ENCODE assay signal across 1 cellular context in genomic region chr19:18280247-18281081, GRCh38.
TF ChIP-seq lines count a peak whose summit lies in the region.

No MANE protein-coding gene starts in this region.

TF ChIP-seq in GM12878, 131 proteins besides CTCF, POLR2A, EP300 and RAD21:
- TF ChIP-seq CBX5 (IDR thresholded peaks at IDR 0.05; ENCODE audit: low read depth) = no peak
- TF ChIP-seq PBX3 (IDR thresholded peaks at IDR 0.05; ENCODE audit: insufficient replicate concordance, low read depth, low read length) = peak; percentile 32
- no peak for TF ChIP-seq CBFB (IDR thresholded peaks at IDR 0.05; ENCODE audit: low read depth)
- TF ChIP-seq SMAD5 (IDR thresholded peaks at IDR 0.05; ENCODE audit: low read depth) = 0 out of 2 replicates have a peak, but pooled peaks have one; percentile 42
- peak; percentile 44; the same call in 1 of the 2 replicates for TF ChIP-seq PKNOX1 (IDR thresholded peaks at IDR 0.05)
- TF ChIP-seq CEBPB (IDR thresholded peaks at IDR 0.05; ENCODE audit: borderline replicate concordance in 1 of 2, low read depth in 2 of 2, low read length in 2 of 2) = no peak
- no peak for TF ChIP-seq ATF3 (IDR thresholded peaks at IDR 0.05; ENCODE audit: borderline replicate concordance, extremely low read depth, low read depth, low read length)
- TF ChIP-seq CHD2 (IDR thresholded peaks at IDR 0.05; ENCODE audit: borderline replicate concordance, low read depth, low read length) = peak; percentile 52; the same call in 1 of the 2 replicates
- TF ChIP-seq TCF3 (IDR thresholded peaks at IDR 0.05; ENCODE audit: borderline replicate concordance, insufficient read depth, low read depth, low read length) = peak; percentile 100
- no peak for TF ChIP-seq ZNF274 (IDR thresholded peaks at IDR 0.05; ENCODE audit: insufficient read depth, insufficient read length)
- 0 out of 2 replicates have a peak, but pooled peaks have one; percentile 30 for TF ChIP-seq NR2F1 (conservative IDR thresholded peaks at IDR 0.05)
- peak; percentile 32; the same call in 1 of the 3 replicates for TF ChIP-seq POU2F2 (IDR thresholded peaks at IDR 0.05; ENCODE audit: borderline replicate concordance, low read depth, low read length)
- TF ChIP-seq ZNF207 (IDR thresholded peaks at IDR 0.05; ENCODE audit: borderline replicate concordance) = peak; percentile 89; the same call in 1 of the 2 replicates
- peak; percentile 62 for TF ChIP-seq SMAD1 (IDR thresholded peaks at IDR 0.05; ENCODE audit: low read depth, partially characterized antibody)
- peak; percentile 93; the same call in 1 of the 2 replicates for TF ChIP-seq POLR2AphosphoS5 (IDR thresholded peaks at IDR 0.05; ENCODE audit: low read length)
- peak; percentile 69; the same call in 1 of the 2 replicates for TF ChIP-seq PAX5 (IDR thresholded peaks at IDR 0.05; ENCODE audit: borderline replicate concordance, low read depth, low read length)
- TF ChIP-seq JUNB (IDR thresholded peaks at IDR 0.05) = no peak
- TF ChIP-seq BACH1 (IDR thresholded peaks at IDR 0.05; ENCODE audit: borderline replicate concordance) = peak; percentile 64
- no peak; the same call in 1 of the 2 replicates for TF ChIP-seq EED (IDR thresholded peaks at IDR 0.05; ENCODE audit: low read depth)
- no peak for TF ChIP-seq SRF (IDR thresholded peaks at IDR 0.05; ENCODE audit: low read depth in 2 of 2, low read length in 2 of 2)
- no peak for TF ChIP-seq REST (IDR thresholded peaks at IDR 0.05; ENCODE audit: low read depth, low read length)
- no peak for TF ChIP-seq NFIC (IDR thresholded peaks at IDR 0.05; ENCODE audit: low read depth, low read length)
- peak; percentile 68; the same call in 1 of the 2 replicates for TF ChIP-seq POLR2AphosphoS2 (IDR thresholded peaks at IDR 0.05; ENCODE audit: low read depth, low read length)
- TF ChIP-seq SREBF1 (IDR thresholded peaks at IDR 0.05; ENCODE audit: low read length) = no peak
- peak; percentile 20; the same call in 1 of the 2 replicates for TF ChIP-seq ATF7 (IDR thresholded peaks at IDR 0.05; ENCODE audit: low read depth)
- TF ChIP-seq NR2C2 (IDR thresholded peaks at IDR 0.05; ENCODE audit: borderline replicate concordance, control insufficient read depth, insufficient read length, low read depth) = no peak
- no peak; the same call in 1 of the 2 replicates for TF ChIP-seq CREM (IDR thresholded peaks at IDR 0.05; ENCODE audit: low read depth)
- TF ChIP-seq TCF12 (IDR thresholded peaks at IDR 0.05; ENCODE audit: low read depth, low read length) = peak; percentile 99
- TF ChIP-seq CHD1 (IDR thresholded peaks at IDR 0.05; ENCODE audit: low read depth, low read length) = peak; percentile 76; the same call in 1 of the 2 replicates
- TF ChIP-seq BHLHE40 (IDR thresholded peaks at IDR 0.05; ENCODE audit: borderline replicate concordance in 1 of 2, low read depth in 2 of 2, low read length in 1 of 2) = peak in 1 of 2 experiments; percentile 68; a peak in 3 of 4 replicates
- peak; percentile 75 for TF ChIP-seq KLF5 (IDR thresholded peaks at IDR 0.05; ENCODE audit: partially characterized antibody)
- TF ChIP-seq NRF1 (conservative IDR thresholded peaks at IDR 0.05; ENCODE audit: low read depth, low read length) = peak; percentile 57
- no peak for TF ChIP-seq MTA3 (IDR thresholded peaks at IDR 0.05; ENCODE audit: borderline replicate concordance, low read length)
- peak; percentile 33 for TF ChIP-seq DPF2 (IDR thresholded peaks at IDR 0.05)
- TF ChIP-seq RUNX3 (IDR thresholded peaks at IDR 0.05; ENCODE audit: low read length) = peak; percentile 34; the same call in 1 of the 2 replicates
- TF ChIP-seq IKZF1 (conservative IDR thresholded peaks at IDR 0.05) = peak; percentile 8; the same call in 1 of the 2 replicates
- TF ChIP-seq ZSCAN29 (IDR thresholded peaks at IDR 0.05) = 0 out of 2 replicates have a peak, but pooled peaks have one; percentile 73
- peak; percentile 80 for TF ChIP-seq LARP7 (IDR thresholded peaks at IDR 0.05)
- peak; percentile 40; the same call in 1 of the 2 replicates for TF ChIP-seq CREB1 (IDR thresholded peaks at IDR 0.05; ENCODE audit: low read depth)
- 0 out of 2 replicates have a peak, but pooled peaks have one; percentile 4 for TF ChIP-seq ELK1 (IDR thresholded peaks at IDR 0.05; ENCODE audit: low read depth, low read length)
- peak; percentile 22; the same call in 1 of the 2 replicates for TF ChIP-seq ZBED1 (IDR thresholded peaks at IDR 0.05; ENCODE audit: borderline replicate concordance)
- TF ChIP-seq GABPA (IDR thresholded peaks at IDR 0.05; ENCODE audit: low read depth) = no peak
- peak; percentile 27 for TF ChIP-seq HDAC6 (IDR thresholded peaks at IDR 0.05; ENCODE audit: unreplicated experiment)
- TF ChIP-seq MEF2B (IDR thresholded peaks at IDR 0.05; ENCODE audit: partially characterized antibody, poor library complexity, severe bottlenecking) = peak; percentile 47
- no peak for TF ChIP-seq SPI1 (IDR thresholded peaks at IDR 0.05; ENCODE audit: borderline replicate concordance, insufficient read depth, low read depth, low read length)
- peak; percentile 81; the same call in 1 of the 2 replicates for TF ChIP-seq RB1 (IDR thresholded peaks at IDR 0.05; ENCODE audit: borderline replicate concordance)
- peak; percentile 86 for TF ChIP-seq GATAD2B (conservative IDR thresholded peaks at IDR 0.05; ENCODE audit: low read depth)
- TF ChIP-seq RELA (IDR thresholded peaks at IDR 0.05; ENCODE audit: borderline replicate concordance, partially characterized antibody) = peak; percentile 53
- TF ChIP-seq ZNF687 (IDR thresholded peaks at IDR 0.05) = peak; percentile 77; the same call in 1 of the 2 replicates
- peak; percentile 50 for TF ChIP-seq HDGF (IDR thresholded peaks at IDR 0.05)
- TF ChIP-seq MAX (IDR thresholded peaks at IDR 0.05; ENCODE audit: low read depth, low read length) = no peak; the same call in none of the 2 replicates
- no peak; the same call in 1 of the 2 replicates for TF ChIP-seq YY1 (IDR thresholded peaks at IDR 0.05; ENCODE audit: low read depth, low read length)
- TF ChIP-seq NKRF (conservative IDR thresholded peaks at IDR 0.05) = 0 out of 2 replicates have a peak, but pooled peaks have one; percentile 17
TF ChIP-seq in GM12878: peak in this region for 35.
